In genomic region chr15:56464893-56465520, GRCh38 we compare ENCODE assay signal across 8 cellular contexts. TPM values are rescaled to one million over a fixed set of nuclear protein-coding genes. Genes with fewer than 3 reads are reported as not detected.
DNase-seq lines count a peak whose midpoint lies in the region; ATAC-seq, FAIRE-seq and TF ChIP-seq lines count a peak whose summit lies in the region.

Gene MNS1, minus strand, starts transcription at chr15:56465137. Its CDS starts 165 bp downstream, at chr15:56464972.

- peak; percentile 71 for FAIRE-seq in frontal cortex (lab: Jason Lieb, UNC)

- no peaks in the 10 kb centered on the region for H3K79me2 ChIP-seq in neural progenitor cell (ENCODE audit: low read depth)

- no peaks in the 10 kb centered on the region for H3K9me3 ChIP-seq in RWPE2 (ENCODE audit: severe bottlenecking)
- no peaks in the 10 kb centered on the region for H3K9me3 ChIP-seq in neural progenitor cell (ENCODE audit: low read depth)

- peaks cover 2% of the 10 kb centered on the region for H3K36me3 Mint-ChIP-seq in neural progenitor cell

- ATAC-seq in RWPE2 (ENCODE audit: low read depth): peak; percentile 100

- H3K27me3 ChIP-seq in RWPE2 (ENCODE audit: insufficient read depth, poor library complexity, severe bottlenecking) (no peaks in the 10 kb centered on the region), neural progenitor cell (peaks cover 49% of the 10 kb centered on the region)

- peak within 1 kb of the TSS; percentile 87 for H3K27ac Mint-ChIP-seq in neural progenitor cell

- DNase-seq in G401 (ENCODE audit: low spot score) (peak; percentile 96), H4 (ENCODE audit: low spot score) (peak; percentile 81), LHCN-M2 (ENCODE audit: low read depth) (peak; percentile 97), RWPE2 (ENCODE audit: low spot score) (peak; percentile 96), frontal cortex (ENCODE audit: low spot score in 2 of 2) (peak; percentile 78 to 84), neural progenitor cell (ENCODE audit: low spot score) (peak; percentile 93), substantia nigra (lab: John Stamatoyannopoulos, UW) (peak; percentile 8 to 90 (median 76))
- peak; percentile 44 for DNase-seq in activated naive CD4-positive, alpha-beta T cell treated with Interleukin-2 at 50 U/mL for 16 hours

- H3K27me3 Mint-ChIP-seq in neural progenitor cell (ENCODE audit: insufficient read depth, low read depth): no peaks in the 10 kb centered on the region

- H3K4me1 Mint-ChIP-seq in neural progenitor cell: peaks cover 7% of the 10 kb centered on the region

- H4K20me1 ChIP-seq in neural progenitor cell (ENCODE audit: low read depth): no peaks in the 10 kb centered on the region

- TF ChIP-seq CTCF in RWPE2 (IDR thresholded peaks at IDR 0.05; ENCODE audit: poor library complexity, severe bottlenecking) (no peak), neural progenitor cell (IDR thresholded peaks at IDR 0.05) (no peak)

- H3K27ac ChIP-seq in RWPE2 (ENCODE audit: poor library complexity, severe bottlenecking): no peak within 1 kb of the TSS
- H3K27ac ChIP-seq in neural progenitor cell: no peak within 1 kb of the TSS
- H3K27ac ChIP-seq in substantia nigra (ENCODE audit: low read depth, low read length, poor library complexity, severe bottlenecking): no peak within 1 kb of the TSS

- H3K9ac ChIP-seq in neural progenitor cell: no peak within 1 kb of the TSS

- no peaks in the 10 kb centered on the region for H3K36me3 ChIP-seq in RWPE2 (ENCODE audit: low read depth)
- no peaks in the 10 kb centered on the region for H3K36me3 ChIP-seq in neural progenitor cell

- H3K4me2 ChIP-seq in neural progenitor cell: peak within 1 kb of the TSS; percentile 90

- peak within 1 kb of the TSS; percentile 88 for H2AFZ ChIP-seq in neural progenitor cell (replicated peaks)

- in situ Hi-C loops in G401 (cut with HindIII; ENCODE audit: low sequenced_read_pairs): no loop called here

- peaks cover 3% of the 10 kb centered on the region for H3K4me1 ChIP-seq in RWPE2 (ENCODE audit: insufficient read depth, poor library complexity, severe bottlenecking)
- no peaks in the 10 kb centered on the region for H3K4me1 ChIP-seq in neural progenitor cell

- no peaks in the 10 kb centered on the region for H3F3A ChIP-seq in neural progenitor cell (ENCODE audit: low read depth)

- peak within 1 kb of the TSS; percentile 48 for H3K4me3 ChIP-seq in RWPE2 (ENCODE audit: severe bottlenecking)
- peak within 1 kb of the TSS; percentile 63 for H3K4me3 ChIP-seq in neural progenitor cell

- peak within 1 kb of the TSS; percentile 85 for H3K4me3 Mint-ChIP-seq in neural progenitor cell

- no peaks in the 10 kb centered on the region for H3K9me3 Mint-ChIP-seq in neural progenitor cell

RNA-seq across cellular contexts. Expression of gene MNS1, which starts in this region (rescaled TPM):
- total RNA-seq in G401 (2014; rRNA removed; shearing (Covaris generic)): 1.3 and 2.1 TPM in 2 replicates
- total RNA-seq in H4 (2014; rRNA removed; shearing (Covaris generic)): 0.62 and 0.66 TPM in 2 replicates
- total RNA-seq in LHCN-M2 (2014; rRNA removed): 5.3 and 5.8 TPM in 2 replicates
- 2.2 TPM for polyA plus RNA-seq in LHCN-M2 (2012)
- 1.2 TPM for total RNA-seq in frontal cortex
- total RNA-seq in neural progenitor cell (ENCODE audit: low replicate concordance): 3.0 and 6.2 TPM in 2 replicates

Comparison
In these comparisons a context has a peak if more than half of its experiments do, and no peak if none do; other contexts are left out.
1. Peak in DNase-seq in H4; RNA of the gene not detected or under 1 TPM.
2. DNase-seq: peak in every context shown above with its lines; median percentile 97 in LHCN-M2; 96 in G401; 96 in RWPE2; 93 in neural progenitor cell; 81 in H4; 81 in frontal cortex; 76 in substantia nigra; 44 in activated naive CD4-positive, alpha-beta T cell treated with Interleukin-2 at 50 U/mL for 16 hours.